12 cellular contexts compared by ENCODE assay signal in genomic region chr6:150267686-150268561, GRCh38.
DNase-seq lines count a peak whose midpoint lies in the region; ATAC-seq and TF ChIP-seq lines count a peak whose summit lies in the region.
"Had no signal": no experiment of that assay in that cellular context is flagged by ENCODE, and none has a peak within 500 bp of the region (broad histone marks: within the 10 kb centered on the region; RNA-seq: fewer than 3 reads in every experiment).

No MANE protein-coding gene starts in this region.

- peak; percentile 61 for DNase-seq in GM04503 (ENCODE audit: low read depth)
- DNase-seq in T-helper 17 cell: no peak
- DNase-seq in fibroblast of lung (ENCODE audit: low read depth in 2 of 2): peak; percentile 52 to 93
- peak; percentile 77 to 78 for DNase-seq in gastrocnemius medialis
- DNase-seq in NCI-H1436 treated with DMSO at 0.1 percent for 48 hours (lab: John Stamatoyannopoulos, UW): no peak
- no peak for DNase-seq in DMS153 (lab: John Stamatoyannopoulos, UW)
- DNase-seq: activated T-cell treated with anti-CD3 and anti-CD28 coated beads, Interleukin-2, amount 50 U/mL, for 1 hour; Calu3 had no signal

- H3K4me3 ChIP-seq in fibroblast of lung (replicated peaks in 1 of 4; ENCODE audit: control extremely low read depth in 1 of 4, insufficient read depth in 1 of 4, low read depth in 3 of 4, low read length in 4 of 4): no peak overlapping the region
- no peak overlapping the region for H3K4me3 ChIP-seq in gastrocnemius medialis
- H3K4me3 ChIP-seq: right atrium auricular region had no signal

- H3K4me3 Mint-ChIP-seq in T-helper 17 cell: no peak overlapping the region

- H3K36me3 ChIP-seq in fibroblast of lung (ENCODE audit: control insufficient read depth, insufficient read depth, low read length) (no peaks in the 10 kb centered on the region), gastrocnemius medialis (no peaks in the 10 kb centered on the region)
- H3K36me3 ChIP-seq: right atrium auricular region had no signal

- H3K4me1 ChIP-seq in fibroblast of lung (ENCODE audit: control insufficient read depth, extremely low read depth, insufficient read depth, low read length) (peaks cover 6% of the 10 kb centered on the region), gastrocnemius medialis (peaks cover 8 to 30% of the 10 kb centered on the region in 2 donors)
- H3K4me1 ChIP-seq: right atrium auricular region had no signal

- H3K4me2 ChIP-seq in fibroblast of lung (ENCODE audit: extremely low read depth, insufficient read depth, low read length): peak overlapping the region; percentile 52

- no peaks in the 10 kb centered on the region for H3K79me2 ChIP-seq in fibroblast of lung (ENCODE audit: control insufficient read depth, insufficient read depth, low read length)

- H3K9me3 ChIP-seq in T-helper 17 cell (ENCODE audit: control insufficient read depth, low read length, poor library complexity, severe bottlenecking) (no peaks in the 10 kb centered on the region), fibroblast of lung (ENCODE audit: control insufficient read depth, insufficient read depth, low read depth, low read length) (no peaks in the 10 kb centered on the region), gastrocnemius medialis (no peaks in the 10 kb centered on the region)
- H3K9me3 ChIP-seq: right atrium auricular region had no signal

- no peak for TF ChIP-seq POLR2A in gastrocnemius medialis (IDR thresholded peaks at IDR 0.05)

- in situ Hi-C loops in gastrocnemius medialis (cut with MboI; ENCODE audit: low sequenced_read_pairs in 4 of 4): loop anchor here in 1 of 4 donors (10.0 kb wide), 1 partner anchor 57 kb away; no protein-coding TSS in a partner anchor

- peak overlapping the region; percentile 54 for H2AFZ ChIP-seq in fibroblast of lung (ENCODE audit: low read length)

- H3K9ac ChIP-seq in fibroblast of lung (ENCODE audit: insufficient read depth, low read length): no peak overlapping the region

- H3K4me1 Mint-ChIP-seq in T-helper 17 cell: no peaks in the 10 kb centered on the region

- H3K27ac ChIP-seq in fibroblast of lung (ENCODE audit: insufficient read depth, low read length) (peak overlapping the region; percentile 46), gastrocnemius medialis (peak overlapping the region; percentile 18 to 77 (median 41))
- H3K27ac ChIP-seq: right atrium auricular region, VCaP had no signal

- ATAC-seq in T-helper 17 cell (no peak), gastrocnemius medialis (peak; percentile 81 to 95), GM21390 (IDR thresholded peaks at IDR 0.05; ENCODE audit: unreplicated experiment) (no peak), GM19328 (IDR thresholded peaks at IDR 0.05; ENCODE audit: unreplicated experiment) (no peak)

- TF ChIP-seq CTCF in fibroblast of lung (conservative IDR thresholded peaks at IDR 0.05 in 1 of 2, IDR thresholded peaks at IDR 0.05 in 1 of 2; ENCODE audit: low read depth in 1 of 2, low read length in 2 of 2) (no peak), gastrocnemius medialis (IDR thresholded peaks at IDR 0.05 in 4 of 5, conservative IDR thresholded peaks at IDR 0.05 in 1 of 5) (peak in 1 of 5 experiments; percentile 10)

- no peaks in the 10 kb centered on the region for H4K20me1 ChIP-seq in fibroblast of lung (ENCODE audit: control insufficient read depth, extremely low read depth, insufficient read depth, low read length)

- peak overlapping the region; percentile 32 for H3K27ac Mint-ChIP-seq in T-helper 17 cell

- H3K27me3 ChIP-seq in fibroblast of lung (ENCODE audit: control insufficient read depth, insufficient read depth, low read length) (no peaks in the 10 kb centered on the region), gastrocnemius medialis (no peaks in the 10 kb centered on the region)
- H3K27me3 ChIP-seq: right atrium auricular region had no signal

- no peaks in the 10 kb centered on the region for H3K36me3 Mint-ChIP-seq in T-helper 17 cell (ENCODE audit: low read depth)

- peaks cover 12% of the 10 kb centered on the region for H3K27me3 Mint-ChIP-seq in T-helper 17 cell

- intact Hi-C loops in gastrocnemius medialis (cut with DNase I; ENCODE audit: low total_unique reads): no loop called here

Comparison
In these comparisons a context has a peak if more than half of its experiments do, and no peak if none do; other contexts are left out.
1. DNase-seq: peak in GM04503 (single experiment), fibroblast of lung (2 of 2) and gastrocnemius medialis (2 of 2); none in T-helper 17 cell (0 of 3), NCI-H1436 treated with DMSO at 0.1 percent for 48 hours (single experiment) and DMS153 (single experiment).
2. ATAC-seq: peak in gastrocnemius medialis (2 of 2); none in T-helper 17 cell (single experiment), GM21390 (single experiment) and GM19328 (single experiment).